Comparison of ENCODE assay signal across 17 cellular contexts in genomic region chr10:35219292-35219691, GRCh38.
DNase-seq lines count a peak whose midpoint lies in the region; ATAC-seq and TF ChIP-seq lines count a peak whose summit lies in the region.
"Had no signal": no experiment of that assay in that cellular context is flagged by ENCODE, and none has a peak within 500 bp of the region (broad histone marks: within the 10 kb centered on the region; RNA-seq: fewer than 3 reads in every experiment).

No MANE protein-coding gene starts in this region.

- H3K9me3 Mint-ChIP-seq in activated T-cell treated with anti-CD3 and anti-CD28 coated beads, Interleukin-2, amount 50 U/mL, for 24 hours: no peaks in the 10 kb centered on the region
- H3K9me3 Mint-ChIP-seq in activated CD4-positive, alpha-beta memory T cell treated with anti-CD3 and anti-CD28 coated beads, Interleukin-2, amount 10 ng/mL, durations not matched to agents 7 days and 5 days: no peaks in the 10 kb centered on the region
- H3K9me3 Mint-ChIP-seq in effector memory CD8-positive, alpha-beta T cell: no peaks in the 10 kb centered on the region
- H3K9me3 Mint-ChIP-seq in mesothelial cell of epicardium: no peaks in the 10 kb centered on the region
- H3K9me3 Mint-ChIP-seq: activated B cell treated with CpG ODN at 0.5 μM for 24 hours; CD4-positive, CD25-positive, alpha-beta regulatory T cell; stimulated activated memory B cell treated with anti-CD40 and anti-IgM and Interleukin-4, amounts not matched to agents 10 μg/mL and 1 μg/mL and 100 μg/mL, for 72 hours had no signal

- H3K9me3 ChIP-seq in IMR-90 (ENCODE audit: control insufficient read depth, insufficient read depth, low read length): no peaks in the 10 kb centered on the region
- H3K9me3 ChIP-seq: gastrocnemius medialis, transverse colon had no signal

- H3K27ac ChIP-seq in IMR-90 (ENCODE audit: insufficient read depth, low read length): no peak overlapping the region
- H3K27ac ChIP-seq: transverse colon had no signal

- no peak overlapping the region for H2AFZ ChIP-seq in IMR-90 (replicated peaks; ENCODE audit: low read length, poor library complexity)

- no peak overlapping the region for H4K91ac ChIP-seq in IMR-90 (ENCODE audit: insufficient read depth, low read depth, low read length)

- ATAC-seq in IMR-90 (ENCODE audit: low read depth): no peak
- ATAC-seq in effector memory CD8-positive, alpha-beta T cell (replicated peaks): peak; percentile 10
- ATAC-seq in GM18505 (IDR thresholded peaks at IDR 0.05; ENCODE audit: unreplicated experiment): no peak
- ATAC-seq in HG02970 (IDR thresholded peaks at IDR 0.05; ENCODE audit: low FRiP score, unreplicated experiment): no peak

- no peak overlapping the region for H2BK120ac ChIP-seq in IMR-90 (ENCODE audit: low read depth, low read length)

- no peak overlapping the region for H3K9ac ChIP-seq in IMR-90 (ENCODE audit: low read depth, low read length)

- intact Hi-C loops in IMR-90 (cut with micrococcal nuclease): loop anchor here (5.0 kb wide), 1 partner anchor 227 kb away; no protein-coding TSS in a partner anchor

- TF ChIP-seq POLR2A in IMR-90 (IDR thresholded peaks at IDR 0.05; ENCODE audit: low read depth, low read length) (no peak), GM18505 (IDR thresholded peaks at IDR 0.05; ENCODE audit: borderline replicate concordance, extremely low read depth, insufficient read depth, insufficient read length) (no peak)

- no peak overlapping the region for H4K8ac ChIP-seq in IMR-90 (ENCODE audit: low read depth in 2 of 2, low read length in 2 of 2)

- no peaks in the 10 kb centered on the region for H4K20me1 ChIP-seq in IMR-90 (ENCODE audit: insufficient read depth, low read length)

- peaks cover 59% of the 10 kb centered on the region for H3K4me1 Mint-ChIP-seq in activated T-cell treated with anti-CD3 and anti-CD28 coated beads, Interleukin-2, amount 50 U/mL, for 24 hours (ENCODE audit: low read depth)
- H3K4me1 Mint-ChIP-seq in activated CD4-positive, alpha-beta memory T cell treated with anti-CD3 and anti-CD28 coated beads, Interleukin-2, amount 10 ng/mL, durations not matched to agents 7 days and 5 days: peaks cover 53% of the 10 kb centered on the region
- H3K4me1 Mint-ChIP-seq in effector memory CD8-positive, alpha-beta T cell (ENCODE audit: low read depth in 2 of 2): peaks cover 7 to 14% of the 10 kb centered on the region in 2 donors
- peaks cover 17% of the 10 kb centered on the region for H3K4me1 Mint-ChIP-seq in mesothelial cell of epicardium

- no peak overlapping the region for H2AK9ac ChIP-seq in IMR-90 (replicated peaks; ENCODE audit: low read depth, low read length, poor library complexity)

- no peak overlapping the region for H3K56ac ChIP-seq in IMR-90 (ENCODE audit: extremely low read depth, insufficient read depth, low read length)

- H3K4me1 ChIP-seq in IMR-90 (ENCODE audit: control insufficient read depth, insufficient read depth, low read length): no peaks in the 10 kb centered on the region; the same call in 1 of the 2 replicates

- no peak for DNase-seq in activated T-cell treated with anti-CD3 and anti-CD28 coated beads, Interleukin-2, amount 50 U/mL, for 24 hours
- no peak for DNase-seq in activated T-cell treated with anti-CD3 and anti-CD28 coated beads, Interleukin-2, amount 50 U/mL, for 1 hour
- DNase-seq in IMR-90: no peak
- DNase-seq in activated CD4-positive, alpha-beta memory T cell treated with anti-CD3 and anti-CD28 coated beads, Interleukin-2, amount 10 ng/mL, durations not matched to agents 7 days and 5 days: no peak
- no peak for DNase-seq in effector memory CD8-positive, alpha-beta T cell
- no peak for DNase-seq in mesothelial cell of epicardium (ENCODE audit: low spot score in 2 of 2, unreplicated experiment in 2 of 2)
- DNase-seq: activated B cell treated with CpG ODN at 0.5 μM for 24 hours; CD4-positive, CD25-positive, alpha-beta regulatory T cell; DMS 273 treated with DMSO at 0.1 percent for 48 hours; gastrocnemius medialis; NCI-H1048; NCI-H2029; T-helper 9 cell; transverse colon had no signal

- POLR2A ChIA-PET in IMR-90 (lab: Charles Lee; ENCODE audit: unreplicated experiment): no interaction called here
- POLR2A ChIA-PET in activated CD4-positive, alpha-beta memory T cell treated with anti-CD3 and anti-CD28 coated beads, Interleukin-2, amount 10 ng/mL, durations not matched to agents 7 days and 5 days (lab: Charles Lee): interaction anchor here (0.7 to 9.8 kb wide), 5 partner anchors 10 to 90 kb away, joined by 3 to 176 read pairs (median 5); partner anchors contain the start of gene CREM

- in situ Hi-C loops in IMR-90 (cut with MboI; ENCODE audit: low sequenced_read_pairs): loop anchor here (5.0 to 10.0 kb wide), 2 partner anchors 97 to 544 kb away; no protein-coding TSS in a partner anchor

- TF ChIP-seq RAD21 in IMR-90 (IDR thresholded peaks at IDR 0.05; ENCODE audit: low read length): no peak

- BruUV-seq in IMR-90 (replicated peaks; lab: Mats Ljungman, UMichigan): no TSS peak

- no peak overlapping the region for H2AK5ac ChIP-seq in IMR-90 (ENCODE audit: low read depth, low read length)

- H2BK20ac ChIP-seq in IMR-90 (ENCODE audit: low read depth, low read length): no peak overlapping the region

- H3K18ac ChIP-seq in IMR-90 (ENCODE audit: low read depth, low read length): no peak overlapping the region

- H3K36me3 Mint-ChIP-seq in activated T-cell treated with anti-CD3 and anti-CD28 coated beads, Interleukin-2, amount 50 U/mL, for 24 hours (ENCODE audit: low read depth): peaks cover 1% of the 10 kb centered on the region
- no peaks in the 10 kb centered on the region for H3K36me3 Mint-ChIP-seq in activated CD4-positive, alpha-beta memory T cell treated with anti-CD3 and anti-CD28 coated beads, Interleukin-2, amount 10 ng/mL, durations not matched to agents 7 days and 5 days (ENCODE audit: low read depth)
- peaks cover 8% of the 10 kb centered on the region for H3K36me3 Mint-ChIP-seq in effector memory CD8-positive, alpha-beta T cell (ENCODE audit: insufficient read depth)
- H3K36me3 Mint-ChIP-seq in mesothelial cell of epicardium: no peaks in the 10 kb centered on the region
- H3K36me3 Mint-ChIP-seq: CD4-positive, CD25-positive, alpha-beta regulatory T cell; stimulated activated memory B cell treated with anti-CD40 and anti-IgM and Interleukin-4, amounts not matched to agents 10 μg/mL and 1 μg/mL and 100 μg/mL, for 72 hours had no signal

- H3K27me3 Mint-ChIP-seq in activated T-cell treated with anti-CD3 and anti-CD28 coated beads, Interleukin-2, amount 50 U/mL, for 24 hours: no peaks in the 10 kb centered on the region
- no peaks in the 10 kb centered on the region for H3K27me3 Mint-ChIP-seq in activated CD4-positive, alpha-beta memory T cell treated with anti-CD3 and anti-CD28 coated beads, Interleukin-2, amount 10 ng/mL, durations not matched to agents 7 days and 5 days
- peaks cover 7 to 9% of the 10 kb centered on the region in 2 donors for H3K27me3 Mint-ChIP-seq in effector memory CD8-positive, alpha-beta T cell
- no peaks in the 10 kb centered on the region for H3K27me3 Mint-ChIP-seq in mesothelial cell of epicardium (ENCODE audit: low read depth)

- no peaks in the 10 kb centered on the region for H3K79me1 ChIP-seq in IMR-90 (ENCODE audit: low read depth in 1 of 2, low read length in 2 of 2)

- H3K4me3 Mint-ChIP-seq in activated T-cell treated with anti-CD3 and anti-CD28 coated beads, Interleukin-2, amount 50 U/mL, for 24 hours: no peak overlapping the region
- no peak overlapping the region for H3K4me3 Mint-ChIP-seq in activated CD4-positive, alpha-beta memory T cell treated with anti-CD3 and anti-CD28 coated beads, Interleukin-2, amount 10 ng/mL, durations not matched to agents 7 days and 5 days
- peak overlapping the region in 1 of 2 donors; percentile 53 for H3K4me3 Mint-ChIP-seq in effector memory CD8-positive, alpha-beta T cell
- H3K4me3 Mint-ChIP-seq in mesothelial cell of epicardium: no peak overlapping the region
- H3K4me3 Mint-ChIP-seq: activated B cell treated with CpG ODN at 0.5 μM for 24 hours; stimulated activated memory B cell treated with anti-CD40 and anti-IgM and Interleukin-4, amounts not matched to agents 10 μg/mL and 1 μg/mL and 100 μg/mL, for 72 hours had no signal

- H3K23ac ChIP-seq in IMR-90 (ENCODE audit: low read depth, low read length): no peak overlapping the region

- no peak overlapping the region for H3K4ac ChIP-seq in IMR-90 (ENCODE audit: low read depth, low read length)

- CTCF ChIA-PET in IMR-90 (lab: Yijun Ruan, JAX): interaction anchor here (0.6 to 1.2 kb wide), 2 partner anchors 93 to 112 kb away, joined by 5 to 6 read pairs; partner anchors contain the start of gene CREM
- CTCF ChIA-PET in activated CD4-positive, alpha-beta memory T cell treated with anti-CD3 and anti-CD28 coated beads, Interleukin-2, amount 10 ng/mL, durations not matched to agents 7 days and 5 days (lab: Charles Lee): interaction anchor here (0.5 to 8.1 kb wide), 12 partner anchors 11 to 347 kb away, joined by 3 to 216 read pairs (median 6); partner anchors contain the start of gene CREM

- no peak overlapping the region for H3K4me3 ChIP-seq in IMR-90 (ENCODE audit: insufficient read depth, low read depth, low read length)
- H3K4me3 ChIP-seq: gastrocnemius medialis, transverse colon had no signal

- 10% methylated on average over 2 of the region's 6 CpGs; no CpG with 5 or more reads in 1 of the 2 experiments for WGBS in IMR-90 (ENCODE audit: extremely low coverage in 2 of 2, insufficient read length in 1 of 2), 2 experiments

- H2BK5ac ChIP-seq in IMR-90 (ENCODE audit: low read depth, low read length, poor library complexity, severe bottlenecking): no peak overlapping the region

- H3K36me3 ChIP-seq in IMR-90 (ENCODE audit: control insufficient read depth, insufficient read depth, low read length): no peaks in the 10 kb centered on the region
- H3K36me3 ChIP-seq: gastrocnemius medialis, transverse colon had no signal

- H3K14ac ChIP-seq in IMR-90 (replicated peaks; ENCODE audit: low read depth, low read length): no peak overlapping the region

- no peaks in the 10 kb centered on the region for H3K27me3 ChIP-seq in IMR-90 (ENCODE audit: control insufficient read depth, insufficient read depth, low read length)
- H3K27me3 ChIP-seq: gastrocnemius medialis, transverse colon had no signal

- no peak overlapping the region for H4K5ac ChIP-seq in IMR-90 (ENCODE audit: low read depth, low read length)

- no peak for TF ChIP-seq CTCF in IMR-90 (conservative IDR thresholded peaks at IDR 0.05; ENCODE audit: low read depth, low read length)
- TF ChIP-seq CTCF in mesothelial cell of epicardium (IDR thresholded peaks at IDR 0.05; ENCODE audit: unreplicated experiment): no peak

- no peak overlapping the region for H3K4me2 ChIP-seq in IMR-90 (ENCODE audit: low read depth, low read length)

- H3K27ac Mint-ChIP-seq in activated T-cell treated with anti-CD3 and anti-CD28 coated beads, Interleukin-2, amount 50 U/mL, for 24 hours: peak overlapping the region; percentile 94
- peak overlapping the region; percentile 53 for H3K27ac Mint-ChIP-seq in activated CD4-positive, alpha-beta memory T cell treated with anti-CD3 and anti-CD28 coated beads, Interleukin-2, amount 10 ng/mL, durations not matched to agents 7 days and 5 days
- H3K27ac Mint-ChIP-seq in effector memory CD8-positive, alpha-beta T cell: peak overlapping the region in 1 of 2 donors; percentile 11
- H3K27ac Mint-ChIP-seq in mesothelial cell of epicardium: no peak overlapping the region
- H3K27ac Mint-ChIP-seq: activated B cell treated with CpG ODN at 0.5 μM for 24 hours had no signal

- dilution Hi-C loops in IMR-90 (cut with HindIII; ENCODE audit: low sequenced_read_pairs, unreplicated experiment): no loop called here

- H2BK15ac ChIP-seq in IMR-90 (ENCODE audit: low read depth, low read length): no peak overlapping the region

- no peaks in the 10 kb centered on the region for H3K9me1 ChIP-seq in IMR-90 (ENCODE audit: insufficient read depth, low read length)
